8 cellular contexts compared by ENCODE assay signal in genomic region chr10:102540023-102540422, GRCh38. TPM values are rescaled to one million over a fixed set of nuclear protein-coding genes. Genes with fewer than 3 reads are reported as not detected.
A peak's percentile ranks its signal among the peaks of the same experiment; 100 is the strongest.
DNase-seq lines count a peak whose midpoint lies in the region; ATAC-seq and TF ChIP-seq lines count a peak whose summit lies in the region.

No MANE protein-coding gene starts in this region.

- intact Hi-C loops in transverse colon (cut with DNase I; ENCODE audit: low total_unique reads) = no loop called here

- H3K27me3 ChIP-seq in GM23248 (replicated peaks; ENCODE audit: insufficient read depth) (no peaks in the 10 kb centered on the region), OCI-LY1 (ENCODE audit: insufficient read depth, low read length) (no peaks in the 10 kb centered on the region), transverse colon (no peaks in the 10 kb centered on the region)

- H3K9ac ChIP-seq in GM23248 = no peak overlapping the region
- no peak overlapping the region for H3K9ac ChIP-seq in OCI-LY1 (ENCODE audit: low read length)

- H3F3A ChIP-seq in GM23248 (ENCODE audit: insufficient read depth) (peaks cover 8% of the 10 kb centered on the region; the same call in 1 of the 2 replicates), OCI-LY1 (ENCODE audit: insufficient read depth, low read length) (no peaks in the 10 kb centered on the region)

- H3K9me2 ChIP-seq in GM23248 (ENCODE audit: insufficient read depth) (no peaks in the 10 kb centered on the region), OCI-LY1 (ENCODE audit: low read depth, low read length) (no peaks in the 10 kb centered on the region)

- TF ChIP-seq EP300 in transverse colon (IDR thresholded peaks at IDR 0.05; ENCODE audit: low read depth) = no peak

- H3K36me3 ChIP-seq in GM23248 (ENCODE audit: low read depth) (no peaks in the 10 kb centered on the region), OCI-LY1 (ENCODE audit: insufficient read depth, low read length) (no peaks in the 10 kb centered on the region), transverse colon (no peaks in the 10 kb centered on the region)

- H2AFZ ChIP-seq in GM23248 (no peak overlapping the region), OCI-LY1 (ENCODE audit: low read length) (no peak overlapping the region)

- no peak for ATAC-seq in HG02970 (IDR thresholded peaks at IDR 0.05; ENCODE audit: low FRiP score, unreplicated experiment)
- no peak for ATAC-seq in GM18505 (IDR thresholded peaks at IDR 0.05; ENCODE audit: unreplicated experiment)

- TF ChIP-seq CTCF in GM12874 (IDR thresholded peaks at IDR 0.05; ENCODE audit: insufficient read depth, low read depth, low read length) = peak; percentile 57; the same call in 1 of the 2 replicates
- TF ChIP-seq CTCF in OCI-LY1 (IDR thresholded peaks at IDR 0.05; ENCODE audit: low read length) = peak; percentile 23; the same call in 1 of the 2 replicates
- TF ChIP-seq CTCF in foreskin fibroblast (IDR thresholded peaks at IDR 0.05; ENCODE audit: low read depth, low read length) = peak; percentile 37
- TF ChIP-seq CTCF in transverse colon (IDR thresholded peaks at IDR 0.05) = peak in 2 of 5 experiments; percentile 17 to 19

- H3K4me3 ChIP-seq in GM23248 (no peak overlapping the region), OCI-LY1 (ENCODE audit: low read depth, low read length, poor library complexity, severe bottlenecking) (no peak overlapping the region), foreskin fibroblast (ENCODE audit: low read depth in 1 of 2, low read length in 2 of 2) (no peak overlapping the region), transverse colon (no peak overlapping the region)

- peak; percentile 44 for DNase-seq in GM23248
- peak; percentile 27 to 64 for DNase-seq in foreskin fibroblast
- no peak for DNase-seq in transverse colon
- no peak for DNase-seq in activated gamma-delta T cell (lab: John Stamatoyannopoulos, UW)

- 82 to 96% methylated on average over 1 of the region's 1 CpG for WGBS in GM23248 (ENCODE audit: low coverage in 1 of 2, low lambda C conversion rate in 2 of 2, missing lambda C conversion rate in 2 of 2), 2 experiments
- WGBS in transverse colon (ENCODE audit: low coverage in 1 of 2), 2 donors = 84 to 100% methylated on average over 1 of the region's 1 CpG

- H3K4me2 ChIP-seq in GM23248 (ENCODE audit: unreplicated experiment) = no peak overlapping the region
- H3K4me2 ChIP-seq in OCI-LY1 (ENCODE audit: low read length) = no peak overlapping the region

- H3K79me2 ChIP-seq in GM23248 (ENCODE audit: insufficient read depth) = peaks cover 70% of the 10 kb centered on the region
- H3K79me2 ChIP-seq in OCI-LY1 (ENCODE audit: insufficient read depth, low read length) = no peaks in the 10 kb centered on the region

- in situ Hi-C loops in GM23248 (cut with MboI) (no loop called here), transverse colon (cut with MboI; ENCODE audit: low pct_ligation_motif_present in 1 of 4, low pct_unique_long_range_greater_than_20kb in 1 of 4, low sequenced_read_pairs in 3 of 4) (no loop called here)

- H3K4me1 ChIP-seq in GM23248 (ENCODE audit: insufficient read depth) (peaks cover 7% of the 10 kb centered on the region; the same call in 1 of the 2 replicates), OCI-LY1 (ENCODE audit: insufficient read depth, low read length, severe bottlenecking) (no peaks in the 10 kb centered on the region), transverse colon (no peaks in the 10 kb centered on the region)

- H4K20me1 ChIP-seq in GM23248 (ENCODE audit: insufficient read depth) = no peaks in the 10 kb centered on the region
- H4K20me1 ChIP-seq in OCI-LY1 (ENCODE audit: insufficient read depth, low read length) = no peaks in the 10 kb centered on the region

- TF ChIP-seq POLR2A in GM18505 (IDR thresholded peaks at IDR 0.05; ENCODE audit: borderline replicate concordance, extremely low read depth, insufficient read depth, insufficient read length) = no peak
- no peak for TF ChIP-seq POLR2A in transverse colon (IDR thresholded peaks at IDR 0.05)

- H3K9me3 ChIP-seq in GM23248 (ENCODE audit: low read depth) = no peaks in the 10 kb centered on the region
- no peaks in the 10 kb centered on the region for H3K9me3 ChIP-seq in OCI-LY1 (ENCODE audit: low read length)
- no peaks in the 10 kb centered on the region for H3K9me3 ChIP-seq in transverse colon

- no peak overlapping the region for H3K27ac ChIP-seq in GM23248
- H3K27ac ChIP-seq in OCI-LY1 (ENCODE audit: low read depth, low read length, poor library complexity, severe bottlenecking) = no peak overlapping the region
- no peak overlapping the region for H3K27ac ChIP-seq in transverse colon

RNA-seq across cellular contexts. Expression of gene SUFU, which starts 36.3 kb away (rescaled TPM):
- total RNA-seq in GM23248 (2014; rRNA removed; shearing (Covaris generic)) = 3.1 and 3.7 TPM in 2 replicates
- 5.0 and 5.5 TPM in 2 replicates for polyA plus RNA-seq in GM23248 (2016; fragmentation: Nextera tagmentation; extraction: Ambion mirVana)
- total RNA-seq in transverse colon = 10 to 100 TPM in 1 of 4 donors, 1 to 10 TPM in 3; 5.4 to 13.8 (median 6.6) TPM

RNA-seq across cellular contexts. Expression of gene ACTR1A, which starts 37.5 kb away (rescaled TPM):
- total RNA-seq in GM23248 (2014; rRNA removed; shearing (Covaris generic)) = 109 and 134 TPM in 2 replicates
- polyA plus RNA-seq in GM23248 (2016; fragmentation: Nextera tagmentation; extraction: Ambion mirVana) = 127 and 134 TPM in 2 replicates
- 10 to 100 TPM; 49.7 to 90.8 (median 79.4) TPM for total RNA-seq in transverse colon

Comparison
In these comparisons a context has a peak if more than half of its experiments do, and no peak if none do; other contexts are left out.
1. DNase-seq: peak in GM23248 (single experiment) and foreskin fibroblast (2 of 2); none in transverse colon (single experiment) and activated gamma-delta T cell (single experiment).